ENCODE assay signal across 22 cellular contexts in genomic region chrX:102849396-102849795, GRCh38.
"Had no signal": no experiment of that assay in that cellular context is flagged by ENCODE, and none has a peak within 500 bp of the region (broad histone marks: within the 10 kb centered on the region; RNA-seq: fewer than 3 reads in every experiment).

No MANE protein-coding gene starts in this region.

- H3K27ac ChIP-seq: foreskin keratinocyte, left lung, lower lobe of right lung, parathyroid adenoma, prostate gland, spleen, stomach had no signal

- H3K27me3 ChIP-seq: foreskin keratinocyte, left lung, spleen, stomach had no signal

- DNase-seq: cerebellar nuclear complex; effector memory CD8-positive, alpha-beta T cell; erythroblast; foreskin keratinocyte; immature natural killer cell; left lung; lower lobe of right lung; midbrain; occipital lobe; retina; spleen; stimulated activated CD4-positive, alpha-beta T cell treated with anti-CD3 and anti-CD28 coated beads, Interleukin-15, amount 100 ng/mL, for 24 hours; stimulated activated CD4-positive, alpha-beta T cell treated with anti-CD3 and anti-CD28 coated beads, Interleukin-1b, Interleukin-23, amount 100 ng/mL, for 48 hours; stimulated activated CD4-positive, alpha-beta T cell treated with anti-CD3 and anti-CD28 coated beads, Interleukin-4, amount 100 ng/mL, for 24 hours; stimulated activated naive CD4-positive, alpha-beta T cell; stomach; substantia nigra had no signal

- ATAC-seq: effector memory CD8-positive, alpha-beta T cell; foreskin keratinocyte; left lung; lower lobe of right lung; natural killer cell treated with Interleukin-12 subunit alpha and Interleukin-12 subunit beta and Interleukin-15 and Interleukin-18, amount 100 ng/mL, for 72 hours; sciatic nerve had no signal

- FAIRE-seq: urothelium cell line had no signal

- H3K36me3 ChIP-seq: left lung, lower lobe of right lung, prostate gland had no signal

- H3K9me3 ChIP-seq: left lung, lower lobe of right lung, prostate gland, spleen, stomach had no signal

- H3K4me1 ChIP-seq: left lung, lower lobe of right lung, parathyroid adenoma, prostate gland, spleen, stomach had no signal

- H3K4me3 ChIP-seq: left lung, lower lobe of right lung, prostate gland, spleen, stomach had no signal
